ENCODE assay signal across 8 cellular contexts in the genomic region with DNA sequence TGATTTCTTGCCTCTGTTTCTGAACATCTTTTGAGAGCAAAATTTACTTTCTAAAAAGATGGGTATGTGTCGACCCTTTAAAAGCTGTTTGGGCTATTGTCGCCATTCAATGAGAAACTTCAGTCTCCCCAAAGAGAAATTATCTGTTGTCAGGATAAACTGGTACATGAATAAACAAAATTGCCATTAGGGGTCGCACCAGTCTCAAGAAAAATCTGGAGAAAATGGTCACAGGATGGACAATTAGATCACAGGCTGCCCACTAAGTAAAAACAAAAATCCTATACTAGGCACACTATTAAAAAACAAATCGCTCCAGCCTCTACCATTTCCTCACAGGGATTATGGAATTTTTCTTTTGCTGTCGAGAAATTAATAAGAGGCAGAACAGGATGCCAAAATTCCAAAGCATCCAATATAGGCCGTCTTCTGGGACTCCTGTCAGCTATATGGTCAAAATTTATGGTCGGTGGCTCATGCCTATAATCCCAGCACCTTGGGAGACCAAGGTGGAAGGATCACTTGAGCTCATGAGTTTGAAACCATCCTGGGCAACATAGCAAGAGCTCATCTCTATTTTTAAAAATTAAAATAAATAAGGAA. TPM values are rescaled to one million over a fixed set of nuclear protein-coding genes. Genes with fewer than 3 reads are reported as not detected.
DNase-seq lines count a peak whose midpoint lies in the region; ATAC-seq and TF ChIP-seq lines count a peak whose summit lies in the region.

No MANE protein-coding gene starts in this region.

- TF ChIP-seq RAD21 in liver (IDR thresholded peaks at IDR 0.05), result peak; percentile 87 to 89

- POLR2A ChIA-PET in A673 (lab: Charles Lee; ENCODE audit: low non-redundant PET), result no interaction called here

- H3K27ac ChIP-seq in A673 (ENCODE audit: low read depth, low read length, poor library complexity, severe bottlenecking) (no peak overlapping the region), liver (ENCODE audit: low read depth in 1 of 2, low read length in 2 of 2) (no peak overlapping the region)

- H3K4me3 ChIP-seq in A673 (ENCODE audit: low read depth, low read length, poor library complexity, severe bottlenecking) (no peak overlapping the region), liver (ENCODE audit: low read depth in 1 of 3, low read length in 3 of 3) (no peak overlapping the region)

- WGBS in liver, result 29% methylated on average over 7 of the region's 7 CpGs

- TF ChIP-seq CTCF in A673 (conservative IDR thresholded peaks at IDR 0.05; ENCODE audit: low read depth, low read length) (peak; percentile 67), liver (IDR thresholded peaks at IDR 0.05; ENCODE audit: low read depth, low read length, missing input control) (peak; percentile 67)

- H3K9me3 ChIP-seq in A673 (ENCODE audit: low read depth, low read length, poor library complexity, severe bottlenecking) (no peaks in the 10 kb centered on the region), liver (ENCODE audit: control insufficient read depth in 4 of 4, low read length in 3 of 4) (no peaks in the 10 kb centered on the region)

- TF ChIP-seq POLR2A in GM18505 (IDR thresholded peaks at IDR 0.05; ENCODE audit: borderline replicate concordance, extremely low read depth, insufficient read depth, insufficient read length), result no peak

- CTCF ChIA-PET in A673 (lab: Charles Lee), result interaction anchor here (1.8 kb wide), 1 partner anchor 49 kb away, joined by 9 read pairs; no protein-coding TSS in a partner anchor

- BruUV-seq in A673 (replicated peaks; lab: Mats Ljungman, UMichigan), result no TSS peak

- peak; percentile 69 for DNase-seq in A673 (ENCODE audit: low spot score)
- DNase-seq in GM04503 (ENCODE audit: low read depth), result peak; percentile 20
- peak; percentile 16 for DNase-seq in NCI-H526 treated with DMSO at 0.1 percent for 48 hours (lab: John Stamatoyannopoulos, UW)
- peak; percentile 29 for DNase-seq in brain pericyte (ENCODE audit: low read depth, low spot score)
- no peak for DNase-seq in occipital lobe (lab: John Stamatoyannopoulos, UW)
- no peak for DNase-seq in NK-92 (lab: John Stamatoyannopoulos, UW; ENCODE audit: unreplicated experiment)

- ATAC-seq in GM18505 (IDR thresholded peaks at IDR 0.05; ENCODE audit: unreplicated experiment), result no peak

- no peaks in the 10 kb centered on the region for H3K36me3 ChIP-seq in A673 (ENCODE audit: insufficient read depth, low read length, poor library complexity, severe bottlenecking)
- H3K36me3 ChIP-seq in liver (ENCODE audit: control insufficient read depth in 4 of 4, insufficient read depth in 3 of 4, low read depth in 1 of 4, low read length in 3 of 4), result no peaks in the 10 kb centered on the region

- intact Hi-C loops in A673 (cut with micrococcal nuclease; ENCODE audit: unreplicated experiment), result loop anchor here (1.0 to 10.0 kb wide), 3 partner anchors 49 to 191 kb away; partner anchors contain the start of gene DHX16

- H3K4me1 ChIP-seq in A673 (ENCODE audit: insufficient read depth, low read length, poor library complexity, severe bottlenecking), result peaks cover 13% of the 10 kb centered on the region
- H3K4me1 ChIP-seq in liver (ENCODE audit: control insufficient read depth in 4 of 4, insufficient read depth in 4 of 4, low read length in 3 of 4), result peaks cover 0 to 8% (median 4%) of the 10 kb centered on the region in 4 donors

- H3K9ac ChIP-seq in liver (ENCODE audit: low read depth in 1 of 2, low read length in 2 of 2), result no peak overlapping the region

- peaks cover 35% of the 10 kb centered on the region for H3K27me3 ChIP-seq in A673 (replicated peaks; ENCODE audit: insufficient read depth, low read depth, low read length, poor library complexity)
- H3K27me3 ChIP-seq in liver (ENCODE audit: control insufficient read depth in 4 of 4, insufficient read depth in 4 of 4, low read length in 3 of 4), result peaks cover 0 to 12% (median 4%) of the 10 kb centered on the region in 4 donors

TF ChIP-seq in liver, 16 proteins besides CTCF, POLR2A, EP300 and RAD21:
- TF ChIP-seq GABPA (IDR thresholded peaks at IDR 0.05 in 1 of 2, conservative IDR thresholded peaks at IDR 0.05 in 1 of 2) (no peak), FOXA2 (IDR thresholded peaks at IDR 0.05) (no peak), YY1 (IDR thresholded peaks at IDR 0.05) (no peak), EGR1 (IDR thresholded peaks at IDR 0.05; ENCODE audit: low read depth in 2 of 2) (no peak), MAX (IDR thresholded peaks at IDR 0.05) (no peak), TAF1 (conservative IDR thresholded peaks at IDR 0.05) (no peak), HNF4A (conservative IDR thresholded peaks at IDR 0.05) (no peak), REST (IDR thresholded peaks at IDR 0.05) (no peak), JUND (IDR thresholded peaks at IDR 0.05) (no peak), NR2F2 (IDR thresholded peaks at IDR 0.05) (no peak), HNF4G (IDR thresholded peaks at IDR 0.05) (no peak), FOXA1 (IDR thresholded peaks at IDR 0.05) (no peak), RXRA (IDR thresholded peaks at IDR 0.05) (no peak)
- TF ChIP-seq, protein P1, sequence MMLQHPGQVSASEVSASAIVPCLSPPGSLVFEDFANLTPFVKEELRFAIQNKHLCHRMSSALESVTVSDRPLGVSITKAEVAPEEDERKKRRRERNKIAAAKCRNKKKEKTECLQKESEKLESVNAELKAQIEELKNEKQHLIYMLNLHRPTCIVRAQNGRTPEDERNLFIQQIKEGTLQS (IDR thresholded peaks at IDR 0.05), result no peak
- TF ChIP-seq, protein P2, sequence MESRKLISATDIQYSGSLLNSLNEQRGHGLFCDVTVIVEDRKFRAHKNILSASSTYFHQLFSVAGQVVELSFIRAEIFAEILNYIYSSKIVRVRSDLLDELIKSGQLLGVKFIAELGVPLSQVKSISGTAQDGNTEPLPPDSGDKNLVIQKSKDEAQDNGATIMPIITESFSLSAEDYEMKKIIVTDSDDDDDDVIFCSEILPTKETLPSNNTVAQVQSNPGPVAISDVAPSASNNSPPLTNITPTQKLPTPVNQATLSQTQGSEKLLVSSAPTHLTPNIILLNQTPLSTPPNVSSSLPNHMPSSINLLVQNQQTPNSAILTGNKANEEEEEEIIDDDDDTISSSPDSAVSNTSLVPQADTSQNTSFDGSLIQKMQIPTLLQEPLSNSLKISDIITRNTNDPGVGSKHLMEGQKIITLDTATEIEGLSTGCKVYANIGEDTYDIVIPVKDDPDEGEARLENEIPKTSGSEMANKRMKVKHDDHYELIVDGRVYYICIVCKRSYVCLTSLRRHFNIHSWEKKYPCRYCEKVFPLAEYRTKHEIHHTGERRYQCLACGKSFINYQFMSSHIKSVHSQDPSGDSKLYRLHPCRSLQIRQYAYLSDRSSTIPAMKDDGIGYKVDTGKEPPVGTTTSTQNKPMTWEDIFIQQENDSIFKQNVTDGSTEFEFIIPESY (IDR thresholded peaks at IDR 0.05), result no peak
TF ChIP-seq in liver: peak in this region for 0.

RNA-seq across cellular contexts. Expression of gene HLA-E, which starts 5.5 kb away (rescaled TPM):
- total RNA-seq in A673 (2021), result 36.9 and 41.1 TPM in 2 replicates
- 100 to 1,000 TPM; 133 to 236 TPM for total RNA-seq in liver
- polyA plus RNA-seq in liver, result 100 to 1,000 TPM; 177 to 258 TPM
- total RNA-seq in occipital lobe, result 29.8 TPM

Comparison
In these comparisons a context has a peak if more than half of its experiments do, and no peak if none do; other contexts are left out.
1. DNase-seq: peak in A673 (single experiment), GM04503 (single experiment), NCI-H526 treated with DMSO at 0.1 percent for 48 hours (single experiment) and brain pericyte (single experiment); none in occipital lobe (single experiment) and NK-92 (single experiment).